Comparison of ENCODE assay signal across 9 cellular contexts in genomic region chr19:58361900-58362271, GRCh38. TPM values are rescaled to one million over a fixed set of nuclear protein-coding genes. Genes with fewer than 3 reads are reported as not detected.
DNase-seq lines count a peak whose midpoint lies in the region; ATAC-seq and TF ChIP-seq lines count a peak whose summit lies in the region.
"Had no signal": no experiment of that assay in that cellular context is flagged by ENCODE, and none has a peak within 500 bp of the region (broad histone marks: within the 10 kb centered on the region; RNA-seq: fewer than 3 reads in every experiment).

No MANE protein-coding gene starts in this region.

- peak overlapping the region; percentile 92 to 94 (median 93) for H3K27ac ChIP-seq in gastroesophageal sphincter

- no peak for ATAC-seq in gastroesophageal sphincter
- ATAC-seq in HG03457 (IDR thresholded peaks at IDR 0.05; ENCODE audit: unreplicated experiment), result no peak

- peak overlapping the region; percentile 99 for H3K4me3 Mint-ChIP-seq in HFFc6
- peak overlapping the region; percentile 94 for H3K4me3 Mint-ChIP-seq in activated T-helper 1 cell treated with anti-CD3 and anti-CD28 coated beads, Interleukin-12 subunit alpha, Interleukin-12 subunit beta, Interleukin-2, Interleukin-4 antibody, amounts not matched to agents 30 ng/mL and 10 ng/mL and 1 ng/mL, durations not matched to agents 14 hours and 24 hours and 36 hours

- no peak for TF ChIP-seq POLR2A in gastroesophageal sphincter (IDR thresholded peaks at IDR 0.05)

- in situ Hi-C loops in G401 (cut with HindIII; ENCODE audit: low sequenced_read_pairs), result no loop called here

- TF ChIP-seq CTCF in GM10266 (IDR thresholded peaks at IDR 0.05; ENCODE audit: control insufficient read depth, insufficient read depth, low read depth, missing control alignments) (no peak), HFFc6 (IDR thresholded peaks at IDR 0.05) (no peak), gastroesophageal sphincter (IDR thresholded peaks at IDR 0.05) (no peak)

- peaks cover 0 to 12% of the 10 kb centered on the region in 2 donors for H3K36me3 ChIP-seq in gastroesophageal sphincter

- intact Hi-C loops in activated T-helper 1 cell treated with anti-CD3 and anti-CD28 coated beads, Interleukin-12 subunit alpha, Interleukin-12 subunit beta, Interleukin-2, Interleukin-4 antibody, amounts not matched to agents 30 ng/mL and 10 ng/mL and 1 ng/mL, durations not matched to agents 14 hours and 24 hours and 36 hours (cut with micrococcal nuclease), result loop anchor here (1.0 to 2.0 kb wide), 9 partner anchors 15 to 180 kb away; partner anchors contain the start of genes ERVK3-1, RPS5, ZNF324B and ZNF584
- intact Hi-C loops in posterior cingulate gyrus (cut with DNase I), result loop anchor here (1.0 to 2.0 kb wide), 3 partner anchors 15 to 35 kb away; partner anchors contain the start of gene ZNF837

- peaks cover 2% of the 10 kb centered on the region for H3K27me3 Mint-ChIP-seq in HFFc6 (ENCODE audit: insufficient read depth)
- H3K27me3 Mint-ChIP-seq in activated T-helper 1 cell treated with anti-CD3 and anti-CD28 coated beads, Interleukin-12 subunit alpha, Interleukin-12 subunit beta, Interleukin-2, Interleukin-4 antibody, amounts not matched to agents 30 ng/mL and 10 ng/mL and 1 ng/mL, durations not matched to agents 14 hours and 24 hours and 36 hours (ENCODE audit: insufficient read depth), result no peaks in the 10 kb centered on the region

- WGBS in gastroesophageal sphincter (ENCODE audit: low coverage in 1 of 2), 2 donors, result 0 to 1% methylated on average over 3 to 16 of the region's 28 CpGs

- H3K4me3 ChIP-seq in gastroesophageal sphincter, result peak overlapping the region; percentile 82 to 84

- no peak for TF ChIP-seq EP300 in gastroesophageal sphincter (IDR thresholded peaks at IDR 0.05)

- H3K9me3 Mint-ChIP-seq in HFFc6, result no peaks in the 10 kb centered on the region
- no peaks in the 10 kb centered on the region for H3K9me3 Mint-ChIP-seq in activated T-helper 1 cell treated with anti-CD3 and anti-CD28 coated beads, Interleukin-12 subunit alpha, Interleukin-12 subunit beta, Interleukin-2, Interleukin-4 antibody, amounts not matched to agents 30 ng/mL and 10 ng/mL and 1 ng/mL, durations not matched to agents 14 hours and 24 hours and 36 hours

- peaks cover 20% of the 10 kb centered on the region for H3K27me3 ChIP-seq in gastroesophageal sphincter

- DNase-seq in GM10266 (ENCODE audit: extremely low spot score) (peak; percentile 75), HFFc6 (no peak), NCI-H2227 (lab: John Stamatoyannopoulos, UW; ENCODE audit: unreplicated experiment) (peak; percentile 91), posterior cingulate gyrus (peak in 7 of 10 donors; percentile 21 to 87 (median 51)), G401 (ENCODE audit: low spot score) (no peak)
- DNase-seq in activated T-helper 1 cell treated with anti-CD3 and anti-CD28 coated beads, Interleukin-12 subunit alpha, Interleukin-12 subunit beta, Interleukin-2, Interleukin-4 antibody, amounts not matched to agents 30 ng/mL and 10 ng/mL and 1 ng/mL, durations not matched to agents 14 hours and 24 hours and 36 hours (ENCODE audit: low spot score), result no peak

- H3K4me1 ChIP-seq in gastroesophageal sphincter, result peaks cover 0 to 26% (median 4%) of the 10 kb centered on the region in 3 donors

- no peaks in the 10 kb centered on the region for H3K9me3 ChIP-seq in gastroesophageal sphincter

- no peaks in the 10 kb centered on the region; the same call in 1 of the 2 replicates for H3K36me3 Mint-ChIP-seq in HFFc6 (ENCODE audit: low read depth)
- no peaks in the 10 kb centered on the region for H3K36me3 Mint-ChIP-seq in activated T-helper 1 cell treated with anti-CD3 and anti-CD28 coated beads, Interleukin-12 subunit alpha, Interleukin-12 subunit beta, Interleukin-2, Interleukin-4 antibody, amounts not matched to agents 30 ng/mL and 10 ng/mL and 1 ng/mL, durations not matched to agents 14 hours and 24 hours and 36 hours (ENCODE audit: low read depth)

- peaks cover 8% of the 10 kb centered on the region for H3K4me1 Mint-ChIP-seq in HFFc6 (ENCODE audit: low read depth)
- peaks cover 7% of the 10 kb centered on the region for H3K4me1 Mint-ChIP-seq in activated T-helper 1 cell treated with anti-CD3 and anti-CD28 coated beads, Interleukin-12 subunit alpha, Interleukin-12 subunit beta, Interleukin-2, Interleukin-4 antibody, amounts not matched to agents 30 ng/mL and 10 ng/mL and 1 ng/mL, durations not matched to agents 14 hours and 24 hours and 36 hours (ENCODE audit: low read depth)

- H3K27ac Mint-ChIP-seq in HFFc6, result peak overlapping the region; percentile 100
- H3K27ac Mint-ChIP-seq in activated T-helper 1 cell treated with anti-CD3 and anti-CD28 coated beads, Interleukin-12 subunit alpha, Interleukin-12 subunit beta, Interleukin-2, Interleukin-4 antibody, amounts not matched to agents 30 ng/mL and 10 ng/mL and 1 ng/mL, durations not matched to agents 14 hours and 24 hours and 36 hours, result peak overlapping the region; percentile 95

RNA-seq across cellular contexts. Expression of gene ZNF497, which starts 0.7 kb away (rescaled TPM):
- total RNA-seq in HFFc6 (2021; fragmentation: NEBNext Ultra II Directional; extraction: Animal tissue kit (Norgen Biotek cat#: 25700)), result under 1 TPM; 0.16 to 0.35 (median 0.27) TPM
- 0.76 and 0.93 TPM in 2 replicates for total RNA-seq in activated T-helper 1 cell treated with anti-CD3 and anti-CD28 coated beads, Interleukin-12 subunit alpha, Interleukin-12 subunit beta, Interleukin-2, Interleukin-4 antibody, amounts not matched to agents 30 ng/mL and 10 ng/mL and 1 ng/mL, durations not matched to agents 14 hours and 24 hours and 36 hours
- total RNA-seq in gastroesophageal sphincter, result 1 to 10 TPM in 3 of 4 donors, under 1 TPM in 1; 0.77 to 2.2 (median 1.6) TPM
- total RNA-seq in G401 (2014; rRNA removed; shearing (Covaris generic)), result 1.2 and 4.7 TPM in 2 replicates

RNA-seq across cellular contexts. Expression of gene A1BG, which starts 8.6 kb away (rescaled TPM):
- 10 to 100 TPM; 21.2 to 36.9 (median 25.4) TPM for total RNA-seq in HFFc6 (2021; fragmentation: NEBNext Ultra II Directional; extraction: Animal tissue kit (Norgen Biotek cat#: 25700))
- 7.1 and 7.7 TPM in 2 replicates for total RNA-seq in activated T-helper 1 cell treated with anti-CD3 and anti-CD28 coated beads, Interleukin-12 subunit alpha, Interleukin-12 subunit beta, Interleukin-2, Interleukin-4 antibody, amounts not matched to agents 30 ng/mL and 10 ng/mL and 1 ng/mL, durations not matched to agents 14 hours and 24 hours and 36 hours
- 10 to 100 TPM in 1 of 4 donors, 1 to 10 TPM in 3; 2.3 to 20.7 (median 7.5) TPM for total RNA-seq in gastroesophageal sphincter
- 64.2 and 80.3 TPM in 2 replicates for total RNA-seq in G401 (2014; rRNA removed; shearing (Covaris generic))

RNA-seq across cellular contexts. Expression of gene ZNF837, which starts 18.9 kb away (rescaled TPM):
- 1 to 10 TPM in 2 of 6 experiments, under 1 TPM in 4; 0.63 to 1.3 (median 0.75) TPM for total RNA-seq in HFFc6 (2021; fragmentation: NEBNext Ultra II Directional; extraction: Animal tissue kit (Norgen Biotek cat#: 25700))
- 0.86 and 1.4 TPM in 2 replicates for total RNA-seq in activated T-helper 1 cell treated with anti-CD3 and anti-CD28 coated beads, Interleukin-12 subunit alpha, Interleukin-12 subunit beta, Interleukin-2, Interleukin-4 antibody, amounts not matched to agents 30 ng/mL and 10 ng/mL and 1 ng/mL, durations not matched to agents 14 hours and 24 hours and 36 hours
- 1 to 10 TPM in 3 of 4 donors, under 1 TPM in 1; 0.99 to 3.7 (median 2.4) TPM for total RNA-seq in gastroesophageal sphincter
- 9.2 and 9.6 TPM in 2 replicates for total RNA-seq in G401 (2014; rRNA removed; shearing (Covaris generic))

RNA-seq across cellular contexts. Expression of gene RPS5, which starts 25.2 kb away (rescaled TPM):
- 1,000 to 10,000 TPM in 4 of 6 experiments, 100 to 1,000 TPM in 2; 958 to 1,072 (median 1,017) TPM for total RNA-seq in HFFc6 (2021; fragmentation: NEBNext Ultra II Directional; extraction: Animal tissue kit (Norgen Biotek cat#: 25700))
- total RNA-seq in activated T-helper 1 cell treated with anti-CD3 and anti-CD28 coated beads, Interleukin-12 subunit alpha, Interleukin-12 subunit beta, Interleukin-2, Interleukin-4 antibody, amounts not matched to agents 30 ng/mL and 10 ng/mL and 1 ng/mL, durations not matched to agents 14 hours and 24 hours and 36 hours, result 1,157 and 1,161 TPM in 2 replicates
- total RNA-seq in gastroesophageal sphincter, result 1,000 to 10,000 TPM in 3 of 4 donors, 100 to 1,000 TPM in 1; 841 to 2,040 (median 1,635) TPM
- 2,081 and 2,975 TPM in 2 replicates for total RNA-seq in G401 (2014; rRNA removed; shearing (Covaris generic))

RNA-seq across cellular contexts. Expression of gene RNF225, which starts 33.6 kb away (rescaled TPM):
- under 1 TPM in 2 of 6 experiments, not detected in 4; 0.26 to 0.39 TPM for total RNA-seq in HFFc6 (2021; fragmentation: NEBNext Ultra II Directional; extraction: Animal tissue kit (Norgen Biotek cat#: 25700))
- total RNA-seq in activated T-helper 1 cell treated with anti-CD3 and anti-CD28 coated beads, Interleukin-12 subunit alpha, Interleukin-12 subunit beta, Interleukin-2, Interleukin-4 antibody, amounts not matched to agents 30 ng/mL and 10 ng/mL and 1 ng/mL, durations not matched to agents 14 hours and 24 hours and 36 hours, result 0.65 and 1.6 TPM in 2 replicates
- 1 to 10 TPM in 1 of 4 donors, not detected in 3; 1.5 TPM for total RNA-seq in gastroesophageal sphincter
- not detected in 2 replicates for total RNA-seq in G401 (2014; rRNA removed; shearing (Covaris generic))
- total RNA-seq: dermis microvascular lymphatic vessel endothelial cell had no signal

Comparison
In these comparisons a context has a peak if more than half of its experiments do, and no peak if none do; other contexts are left out.
1. DNase-seq: peak in GM10266 (single experiment), NCI-H2227 (single experiment) and posterior cingulate gyrus (7 of 10); none in HFFc6 (single experiment), activated T-helper 1 cell treated with anti-CD3 and anti-CD28 coated beads, Interleukin-12 subunit alpha, Interleukin-12 subunit beta, Interleukin-2, Interleukin-4 antibody, amounts not matched to agents 30 ng/mL and 10 ng/mL and 1 ng/mL, durations not matched to agents 14 hours and 24 hours and 36 hours (single experiment) and G401 (single experiment).